In genomic region chrX:10900585-10901289, GRCh38 we compare ENCODE assay signal across 13 cellular contexts.
DNase-seq lines count a peak whose midpoint lies in the region; ATAC-seq and TF ChIP-seq lines count a peak whose summit lies in the region.
"Had no signal": no experiment of that assay in that cellular context is flagged by ENCODE, and none has a peak within 500 bp of the region (broad histone marks: within the 10 kb centered on the region; RNA-seq: fewer than 3 reads in every experiment).

No MANE protein-coding gene starts in this region.

- no peaks in the 10 kb centered on the region for H3K9me3 ChIP-seq in thoracic aorta
- H3K9me3 ChIP-seq: body of pancreas had no signal

- TF ChIP-seq CTCF in VCaP (conservative IDR thresholded peaks at IDR 0.05) (no peak), thoracic aorta (IDR thresholded peaks at IDR 0.05) (no peak)

- ATAC-seq in thoracic aorta (ENCODE audit: insufficient number of reproducible peaks, low FRiP score, low read depth) = no peak
- ATAC-seq in esophagus mucosa = no peak
- ATAC-seq: body of pancreas, left cardiac atrium had no signal

- H3K4me3 ChIP-seq in thoracic aorta = no peak overlapping the region
- H3K4me3 ChIP-seq: body of pancreas had no signal

- DNase-seq in HT1080 (ENCODE audit: low read depth) (peak; percentile 52), hepatic stellate cell (ENCODE audit: low spot score) (peak; percentile 3), thoracic aorta (ENCODE audit: low spot score) (no peak), cortex of kidney (lab: John Stamatoyannopoulos, UW) (no peak), anterior cingulate cortex (lab: John Stamatoyannopoulos, UW) (no peak)
- DNase-seq: body of pancreas; DND-41; left cardiac atrium; NCI-H187 treated with DMSO at 0.1 percent for 48 hours; stimulated activated CD4-positive, alpha-beta T cell treated with anti-CD3 and anti-CD28 coated beads, Interleukin-1b, Interleukin-23, amount 100 ng/mL, for 48 hours; stimulated activated naive CD4-positive, alpha-beta T cell had no signal

- no peaks in the 10 kb centered on the region for H3K36me3 ChIP-seq in thoracic aorta

- H3K27me3 ChIP-seq in thoracic aorta (replicated peaks; ENCODE audit: insufficient read depth) = no peaks in the 10 kb centered on the region
- H3K27me3 ChIP-seq: body of pancreas had no signal

- peaks cover 0 to 6% of the 10 kb centered on the region in 2 donors for H3K4me1 ChIP-seq in thoracic aorta (ENCODE audit: control insufficient read depth in 1 of 2, low read depth in 2 of 2)

- H3K27ac ChIP-seq in VCaP (peak overlapping the region; percentile 88), thoracic aorta (peak overlapping the region; percentile 50 to 58)

Comparison
In these comparisons a context has a peak if more than half of its experiments do, and no peak if none do; other contexts are left out.
1. DNase-seq: peak in HT1080 (single experiment) and hepatic stellate cell (single experiment); none in thoracic aorta (single experiment), cortex of kidney (single experiment) and anterior cingulate cortex (0 of 58).